ENCODE assay signal across 1 cellular context in the genomic region with DNA sequence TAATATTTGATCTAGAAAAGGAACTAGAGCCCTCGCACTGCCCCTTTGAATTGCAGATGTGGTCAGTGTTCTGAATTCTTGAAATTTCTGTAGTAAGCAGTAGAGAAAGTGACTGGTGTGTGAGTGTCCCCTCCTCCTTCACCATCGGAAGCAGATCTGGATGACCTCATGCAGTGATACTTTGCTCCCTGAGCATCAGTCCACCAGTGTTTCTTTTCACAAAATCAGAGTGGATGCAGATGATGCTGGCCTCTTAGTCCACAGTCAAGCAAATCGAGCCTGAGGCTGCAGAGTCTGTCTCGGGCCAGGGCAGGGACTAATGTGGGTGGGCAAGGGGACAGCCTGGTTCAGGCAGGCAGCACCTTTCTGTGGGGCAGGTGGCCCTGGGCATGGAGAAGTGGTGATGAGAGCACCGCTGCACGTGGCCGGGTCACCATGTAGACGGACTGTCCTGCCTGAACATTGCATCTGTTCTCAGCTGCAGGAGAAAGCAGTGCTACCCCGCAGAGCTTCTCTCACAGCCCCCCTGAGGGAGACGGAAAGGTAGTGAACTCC.
TF ChIP-seq lines count a peak whose summit lies in the region.

No MANE protein-coding gene starts in this region.

TF ChIP-seq in H1, 55 proteins besides CTCF, POLR2A, EP300 and RAD21:
- TF ChIP-seq, protein P1, sequence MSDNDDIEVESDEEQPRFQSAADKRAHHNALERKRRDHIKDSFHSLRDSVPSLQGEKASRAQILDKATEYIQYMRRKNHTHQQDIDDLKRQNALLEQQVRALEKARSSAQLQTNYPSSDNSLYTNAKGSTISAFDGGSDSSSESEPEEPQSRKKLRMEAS (IDR thresholded peaks at IDR 0.05): no peak
- no peak for TF ChIP-seq KDM1A (IDR thresholded peaks at IDR 0.05; ENCODE audit: borderline replicate concordance, low read length)
- no peak for TF ChIP-seq PHF8 (conservative IDR thresholded peaks at IDR 0.05; ENCODE audit: low read depth, low read length)
- no peak for TF ChIP-seq CREB1 (IDR thresholded peaks at IDR 0.05)
- TF ChIP-seq CHD2 (IDR thresholded peaks at IDR 0.05; ENCODE audit: low read length): no peak
- TF ChIP-seq, protein P2, sequence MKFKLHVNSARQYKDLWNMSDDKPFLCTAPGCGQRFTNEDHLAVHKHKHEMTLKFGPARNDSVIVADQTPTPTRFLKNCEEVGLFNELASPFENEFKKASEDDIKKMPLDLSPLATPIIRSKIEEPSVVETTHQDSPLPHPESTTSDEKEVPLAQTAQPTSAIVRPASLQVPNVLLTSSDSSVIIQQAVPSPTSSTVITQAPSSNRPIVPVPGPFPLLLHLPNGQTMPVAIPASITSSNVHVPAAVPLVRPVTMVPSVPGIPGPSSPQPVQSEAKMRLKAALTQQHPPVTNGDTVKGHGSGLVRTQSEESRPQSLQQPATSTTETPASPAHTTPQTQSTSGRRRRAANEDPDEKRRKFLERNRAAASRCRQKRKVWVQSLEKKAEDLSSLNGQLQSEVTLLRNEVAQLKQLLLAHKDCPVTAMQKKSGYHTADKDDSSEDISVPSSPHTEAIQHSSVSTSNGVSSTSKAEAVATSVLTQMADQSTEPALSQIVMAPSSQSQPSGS (IDR thresholded peaks at IDR 0.05; ENCODE audit: low read length): no peak
- no peak for TF ChIP-seq ZNF274 (IDR thresholded peaks at IDR 0.05; ENCODE audit: borderline replicate concordance, extremely low read depth, low read length)
TF ChIP-seq in H1: peak in this region for 0.
